In genomic region chr12:95959107-95959506, GRCh38 we compare ENCODE assay signal across 13 cellular contexts. TPM values are rescaled to one million over a fixed set of nuclear protein-coding genes. Genes with fewer than 3 reads are reported as not detected.
DNase-seq lines count a peak whose midpoint lies in the region; ATAC-seq, FAIRE-seq and TF ChIP-seq lines count a peak whose summit lies in the region.
"Had no signal": no experiment of that assay in that cellular context is flagged by ENCODE, and none has a peak within 500 bp of the region (broad histone marks: within the 10 kb centered on the region; RNA-seq: fewer than 3 reads in every experiment).

No MANE protein-coding gene starts in this region.

- POLR2A ChIA-PET in Caco-2 (lab: Charles Lee) (no interaction called here), OCI-LY7 (lab: Charles Lee) (interaction anchor here (0.7 kb wide), 1 partner anchor 95 kb away, joined by 3 read pairs; no protein-coding TSS in a partner anchor)

- H3K27me3 Mint-ChIP-seq in Caco-2 (ENCODE audit: insufficient read depth, unreplicated experiment) = peaks cover 5% of the 10 kb centered on the region
- H3K27me3 Mint-ChIP-seq: stimulated activated naive CD8-positive, alpha-beta T cell treated with anti-CD3 and anti-CD28 coated beads, Interleukin-15, Interleukin-2, amounts not matched to agents 100 ng/mL and 50 ng/mL, for 24 hours had no signal

- no peaks in the 10 kb centered on the region for H3K4me1 ChIP-seq in Caco-2
- no peaks in the 10 kb centered on the region for H3K4me1 ChIP-seq in OCI-LY7 (ENCODE audit: insufficient read depth, low read length, poor library complexity, severe bottlenecking)
- H3K4me1 ChIP-seq in BE2C = no peaks in the 10 kb centered on the region
- H3K4me1 ChIP-seq: psoas muscle had no signal

- no peak overlapping the region for H3K27ac ChIP-seq in OCI-LY7 (ENCODE audit: low read depth, low read length, poor library complexity, severe bottlenecking)
- H3K27ac ChIP-seq: psoas muscle had no signal

- H3K4me3 ChIP-seq in Caco-2 (ENCODE audit: low read depth, low read length) (no peak overlapping the region), OCI-LY7 (ENCODE audit: low read depth, low read length, poor library complexity, severe bottlenecking) (no peak overlapping the region), fibroblast of the aortic adventitia (ENCODE audit: low read depth, low read length) (no peak overlapping the region), BE2C (ENCODE audit: low read depth, low read length) (no peak overlapping the region)
- H3K4me3 ChIP-seq: psoas muscle had no signal

- FAIRE-seq in GM12891 (lab: Jason Lieb, UNC) = no peak
- FAIRE-seq: GM18507 had no signal

- H3K79me2 ChIP-seq in OCI-LY7 (ENCODE audit: insufficient read depth, low read depth, low read length) = no peaks in the 10 kb centered on the region

- no peak overlapping the region for H3K4me3 Mint-ChIP-seq in Caco-2 (ENCODE audit: unreplicated experiment)
- H3K4me3 Mint-ChIP-seq: stimulated activated naive CD8-positive, alpha-beta T cell treated with anti-CD3 and anti-CD28 coated beads, Interleukin-15, Interleukin-2, amounts not matched to agents 100 ng/mL and 50 ng/mL, for 24 hours had no signal

- TF ChIP-seq POLR2A in GM12891 (IDR thresholded peaks at IDR 0.05; ENCODE audit: low read depth, low read length) = no peak

- ATAC-seq in left colon = no peak
- ATAC-seq: psoas muscle had no signal

- H3K9me2 ChIP-seq in OCI-LY7 (ENCODE audit: insufficient read depth, low read length) = no peaks in the 10 kb centered on the region

- H3K9me3 ChIP-seq in Caco-2 (no peaks in the 10 kb centered on the region), OCI-LY7 (ENCODE audit: low read length) (no peaks in the 10 kb centered on the region), BE2C (no peaks in the 10 kb centered on the region)
- H3K9me3 ChIP-seq: psoas muscle had no signal

- peak; percentile 15 to 33 for TF ChIP-seq CTCF in Caco-2 (IDR thresholded peaks at IDR 0.05; ENCODE audit: insufficient read depth in 1 of 2, low read depth in 1 of 2, low read length in 1 of 2, severe bottlenecking in 1 of 2, unreplicated experiment in 1 of 2)
- TF ChIP-seq CTCF in OCI-LY7 (conservative IDR thresholded peaks at IDR 0.05; ENCODE audit: low read length) = peak; percentile 39; the same call in 1 of the 2 replicates
- TF ChIP-seq CTCF in fibroblast of the aortic adventitia (IDR thresholded peaks at IDR 0.05; ENCODE audit: insufficient read depth, low read length) = no peak
- TF ChIP-seq CTCF in BE2C (IDR thresholded peaks at IDR 0.05; ENCODE audit: low read depth, low read length) = no peak

- DNase-seq in Caco-2 = peak in 1 of 2 experiments; percentile 28
- peak; percentile 21 for DNase-seq in HCEC 1CT
- peak; percentile 28 for DNase-seq in OCI-LY7 (ENCODE audit: low spot score)
- DNase-seq in fibroblast of the aortic adventitia (ENCODE audit: low read depth) = peak; percentile 29
- DNase-seq in GM12891 (ENCODE audit: insufficient read length, low spot score) = no peak
- no peak for DNase-seq in mucosa of gallbladder (ENCODE audit: low spot score)
- no peak for DNase-seq in left colon
- no peak for DNase-seq in BE2C
- DNase-seq: activated naive CD4-positive, alpha-beta T cell treated with Interleukin-2 at 50 U/mL for 16 hours; glutamatergic neuron; psoas muscle had no signal

- H3K36me3 Mint-ChIP-seq in Caco-2 (ENCODE audit: insufficient read depth, unreplicated experiment) = no peaks in the 10 kb centered on the region

- intact Hi-C loops in Caco-2 (cut with micrococcal nuclease; ENCODE audit: unreplicated experiment) = loop anchor here (1.0 kb wide), 3 partner anchors 40 to 139 kb away; no protein-coding TSS in a partner anchor
- intact Hi-C loops in OCI-LY7 (cut with micrococcal nuclease; ENCODE audit: unreplicated experiment) = no loop called here
- intact Hi-C loops in left colon (cut with DNase I, micrococcal nuclease) = no loop called here

- no peaks in the 10 kb centered on the region for H4K20me1 ChIP-seq in OCI-LY7 (ENCODE audit: insufficient read depth, low read length)

- no peak overlapping the region for H3K27ac Mint-ChIP-seq in Caco-2 (ENCODE audit: unreplicated experiment)
- H3K27ac Mint-ChIP-seq: stimulated activated naive CD8-positive, alpha-beta T cell treated with anti-CD3 and anti-CD28 coated beads, Interleukin-15, Interleukin-2, amounts not matched to agents 100 ng/mL and 50 ng/mL, for 24 hours had no signal

- H3K36me3 ChIP-seq in Caco-2 (ENCODE audit: control insufficient read depth, insufficient read depth, low read length) (no peaks in the 10 kb centered on the region), OCI-LY7 (ENCODE audit: insufficient read depth, low read length) (no peaks in the 10 kb centered on the region), BE2C (no peaks in the 10 kb centered on the region)

- H3K4me2 ChIP-seq in OCI-LY7 (ENCODE audit: low read length) = no peak overlapping the region

- BruUV-seq in Caco-2 (replicated peaks; lab: Mats Ljungman, UMichigan) = no TSS peak
- BruUV-seq in OCI-LY7 (replicated peaks; lab: Mats Ljungman, UMichigan) = no TSS peak

- H3K9me3 Mint-ChIP-seq in Caco-2 (ENCODE audit: unreplicated experiment) = no peaks in the 10 kb centered on the region
- H3K9me3 Mint-ChIP-seq: stimulated activated naive CD8-positive, alpha-beta T cell treated with anti-CD3 and anti-CD28 coated beads, Interleukin-15, Interleukin-2, amounts not matched to agents 100 ng/mL and 50 ng/mL, for 24 hours had no signal

- no peaks in the 10 kb centered on the region for H3K4me1 Mint-ChIP-seq in Caco-2 (ENCODE audit: low read depth, unreplicated experiment)

- H3K27me3 ChIP-seq in Caco-2 (replicated peaks; ENCODE audit: control insufficient read depth, insufficient read depth, low read length) (no peaks in the 10 kb centered on the region), BE2C (no peaks in the 10 kb centered on the region)

- CTCF ChIA-PET in Caco-2 (lab: Charles Lee) (interaction anchor here (0.7 to 1.4 kb wide), 6 partner anchors 16 to 376 kb away, joined by 3 to 23 read pairs (median 6); partner anchors contain the start of genes AMDHD1 and CCDC38), OCI-LY7 (lab: Charles Lee; ENCODE audit: unreplicated experiment) (interaction anchor here (0.5 kb wide), 1 partner anchor 281 kb away, joined by 3 read pairs; no protein-coding TSS in a partner anchor)

- no peak overlapping the region for H2AFZ ChIP-seq in OCI-LY7 (ENCODE audit: low read length)

TF ChIP-seq in GM12891, 5 proteins besides CTCF, POLR2A, EP300 and RAD21:
- TF ChIP-seq POLR2AphosphoS5 (IDR thresholded peaks at IDR 0.05; ENCODE audit: low read depth, low read length) = no peak
- TF ChIP-seq PAX5 (IDR thresholded peaks at IDR 0.05; ENCODE audit: insufficient read depth, low read length, severe bottlenecking) = no peak
- TF ChIP-seq POU2F2 (IDR thresholded peaks at IDR 0.05; ENCODE audit: low read depth, low read length) = no peak
- TF ChIP-seq TAF1 (IDR thresholded peaks at IDR 0.05; ENCODE audit: low read depth, low read length) = no peak
- TF ChIP-seq SPI1 (IDR thresholded peaks at IDR 0.05; ENCODE audit: low read depth, low read length) = no peak

RNA-seq across cellular contexts. Expression of gene AMDHD1, which starts 16.0 kb away (rescaled TPM):
- total RNA-seq in Caco-2 (2022) (0.32 and 0.61 TPM in 2 replicates), OCI-LY7 (2022) (2.6 and 2.8 TPM in 2 replicates), fibroblast of the aortic adventitia (ENCODE audit: low replicate concordance) (0.63 TPM in 1 of 2 replicates, not detected in the other), mucosa of gallbladder (1.2 TPM), left colon (under 1 TPM in 1 of 2 donors, not detected in 1; 0.47 TPM)
- total RNA-seq in OCI-LY7 (2014; rRNA removed; shearing (Covaris generic)) = 0.50 and 0.67 TPM in 2 replicates
- polyA plus RNA-seq in GM12891 (2012; ENCODE audit: low read depth, missing spikeins) = 0.12 TPM
- polyA plus RNA-seq in BE2C (2012; ENCODE audit: insufficient read depth, insufficient read length, low read depth) = 0.29 TPM

RNA-seq across cellular contexts. Expression of gene CCDC38, which starts 16.7 kb away (rescaled TPM):
- total RNA-seq in Caco-2 (2022) (not detected in 2 replicates), OCI-LY7 (2022) (0.99 and 1.5 TPM in 2 replicates), fibroblast of the aortic adventitia (ENCODE audit: low replicate concordance) (not detected in 2 replicates), mucosa of gallbladder (not detected), left colon (not detected)
- 0.16 and 0.18 TPM in 2 replicates for total RNA-seq in OCI-LY7 (2014; rRNA removed; shearing (Covaris generic))
- not detected for polyA plus RNA-seq in GM12891 (2012; ENCODE audit: low read depth, missing spikeins)
- not detected for polyA plus RNA-seq in BE2C (2012; ENCODE audit: insufficient read depth, insufficient read length, low read depth)

RNA-seq across cellular contexts. Expression of gene HAL, which starts 37.0 kb away (rescaled TPM):
- 0.51 and 0.82 TPM in 2 replicates for total RNA-seq in Caco-2 (2022)
- total RNA-seq in OCI-LY7 (2014; rRNA removed; shearing (Covaris generic)) = 0.25 and 0.57 TPM in 2 replicates
- 1.4 and 2.1 TPM in 2 replicates for total RNA-seq in OCI-LY7 (2022)
- 0.09 and 2.2 TPM in 2 replicates for total RNA-seq in fibroblast of the aortic adventitia (ENCODE audit: low replicate concordance)
- not detected for polyA plus RNA-seq in GM12891 (2012; ENCODE audit: low read depth, missing spikeins)
- total RNA-seq in mucosa of gallbladder = 0.58 TPM
- 1 to 10 TPM; 2.5 to 2.7 TPM for total RNA-seq in left colon
- not detected for polyA plus RNA-seq in BE2C (2012; ENCODE audit: insufficient read depth, insufficient read length, low read depth)

Comparison
In these comparisons a context has a peak if more than half of its experiments do, and no peak if none do; other contexts are left out.
1. DNase-seq: peak in HCEC 1CT (single experiment), OCI-LY7 (single experiment) and fibroblast of the aortic adventitia (single experiment); none in GM12891 (single experiment), mucosa of gallbladder (single experiment), left colon (0 of 2) and BE2C (single experiment).
2. CTCF ChIP-seq: peak in Caco-2 (2 of 2) and OCI-LY7 (single experiment); none in fibroblast of the aortic adventitia (single experiment) and BE2C (single experiment).